Comparison of ENCODE assay signal across 15 cellular contexts in genomic region chr2:15693926-15694588, GRCh38.
"Had no signal": no experiment of that assay in that cellular context is flagged by ENCODE, and none has a peak within 500 bp of the region (broad histone marks: within the 10 kb centered on the region; RNA-seq: fewer than 3 reads in every experiment).

No MANE protein-coding gene starts in this region.

- H3K4me1 ChIP-seq: esophagus muscularis mucosa, tibial artery had no signal

- H3K9me3 ChIP-seq: esophagus muscularis mucosa, mucosa of descending colon, tibial artery had no signal

- DNase-seq: activated CD4-positive, alpha-beta memory T cell treated with anti-CD3 and anti-CD28 coated beads for 36 hours; activated CD4-positive, alpha-beta T cell treated with anti-CD3 and anti-CD28 coated beads for 4 hours; activated gamma-delta T cell treated with Interleukin-2 at 50 U/mL for 16 hours; activated T-cell treated with anti-CD3 and anti-CD28 coated beads for 4 hours; effector CD8-positive, alpha-beta T cell; mesenchymal stem cell; mucosa of descending colon; naive B cell; stimulated activated naive CD8-positive, alpha-beta T cell treated with anti-CD3 and anti-CD28 coated beads, Interleukin-15, Interleukin-2, amounts not matched to agents 100 U/mL and 50 U/mL, for 24 hours; substantia nigra; tibial artery had no signal

- H3K27me3 ChIP-seq: esophagus muscularis mucosa, tibial artery had no signal

- H3K36me3 ChIP-seq: esophagus muscularis mucosa, tibial artery had no signal

- H3K36me3 Mint-ChIP-seq: activated CD4-positive, alpha-beta memory T cell treated with anti-CD3 and anti-CD28 coated beads for 36 hours; activated naive CD4-positive, alpha-beta T cell treated with anti-CD3 and anti-CD28 coated beads, Interleukin-2, amount 50 U/mL, for 72 hours; naive B cell had no signal

- H3K27me3 Mint-ChIP-seq: activated CD4-positive, alpha-beta memory T cell treated with anti-CD3 and anti-CD28 coated beads for 36 hours had no signal

- H3K4me3 Mint-ChIP-seq: activated CD4-positive, alpha-beta memory T cell treated with anti-CD3 and anti-CD28 coated beads for 36 hours; activated T-helper 1 cell treated with anti-CD3 and anti-CD28 coated beads, Interleukin-12 subunit alpha, Interleukin-12 subunit beta, Interleukin-2, Interleukin-4 antibody, amounts not matched to agents 30 ng/mL and 10 ng/mL and 1 ng/mL, durations not matched to agents 14 hours and 24 hours and 36 hours; naive B cell had no signal

- H3K4me1 Mint-ChIP-seq: naive B cell had no signal

- H3K27ac ChIP-seq: esophagus muscularis mucosa, skin epidermis, tibial artery had no signal

- H3K4me3 ChIP-seq: esophagus muscularis mucosa, mucosa of descending colon, skin epidermis, tibial artery had no signal

- H3K27ac Mint-ChIP-seq: activated CD4-positive, alpha-beta memory T cell treated with anti-CD3 and anti-CD28 coated beads for 36 hours; activated naive CD4-positive, alpha-beta T cell treated with anti-CD3 and anti-CD28 coated beads, Interleukin-2, amount 50 U/mL, for 72 hours; activated T-helper 1 cell treated with anti-CD3 and anti-CD28 coated beads, Interleukin-12 subunit alpha, Interleukin-12 subunit beta, Interleukin-2, Interleukin-4 antibody, amounts not matched to agents 30 ng/mL and 10 ng/mL and 1 ng/mL, durations not matched to agents 14 hours and 24 hours and 36 hours; naive B cell had no signal

- H3K9me3 Mint-ChIP-seq: activated CD4-positive, alpha-beta memory T cell treated with anti-CD3 and anti-CD28 coated beads for 36 hours; activated naive CD4-positive, alpha-beta T cell treated with anti-CD3 and anti-CD28 coated beads, Interleukin-2, amount 50 U/mL, for 72 hours; activated T-helper 1 cell treated with anti-CD3 and anti-CD28 coated beads, Interleukin-12 subunit alpha, Interleukin-12 subunit beta, Interleukin-2, Interleukin-4 antibody, amounts not matched to agents 30 ng/mL and 10 ng/mL and 1 ng/mL, durations not matched to agents 14 hours and 24 hours and 36 hours had no signal

- ATAC-seq: activated naive CD4-positive, alpha-beta T cell treated with anti-CD3 and anti-CD28 coated beads, Interleukin-2, amount 50 U/mL, for 72 hours; mucosa of descending colon; stimulated activated naive CD8-positive, alpha-beta T cell treated with anti-CD3 and anti-CD28 coated beads, Interleukin-15, Interleukin-2, amounts not matched to agents 100 U/mL and 50 U/mL, for 24 hours had no signal
